Comparison of ENCODE assay signal across 1 cellular context in the genomic region with DNA sequence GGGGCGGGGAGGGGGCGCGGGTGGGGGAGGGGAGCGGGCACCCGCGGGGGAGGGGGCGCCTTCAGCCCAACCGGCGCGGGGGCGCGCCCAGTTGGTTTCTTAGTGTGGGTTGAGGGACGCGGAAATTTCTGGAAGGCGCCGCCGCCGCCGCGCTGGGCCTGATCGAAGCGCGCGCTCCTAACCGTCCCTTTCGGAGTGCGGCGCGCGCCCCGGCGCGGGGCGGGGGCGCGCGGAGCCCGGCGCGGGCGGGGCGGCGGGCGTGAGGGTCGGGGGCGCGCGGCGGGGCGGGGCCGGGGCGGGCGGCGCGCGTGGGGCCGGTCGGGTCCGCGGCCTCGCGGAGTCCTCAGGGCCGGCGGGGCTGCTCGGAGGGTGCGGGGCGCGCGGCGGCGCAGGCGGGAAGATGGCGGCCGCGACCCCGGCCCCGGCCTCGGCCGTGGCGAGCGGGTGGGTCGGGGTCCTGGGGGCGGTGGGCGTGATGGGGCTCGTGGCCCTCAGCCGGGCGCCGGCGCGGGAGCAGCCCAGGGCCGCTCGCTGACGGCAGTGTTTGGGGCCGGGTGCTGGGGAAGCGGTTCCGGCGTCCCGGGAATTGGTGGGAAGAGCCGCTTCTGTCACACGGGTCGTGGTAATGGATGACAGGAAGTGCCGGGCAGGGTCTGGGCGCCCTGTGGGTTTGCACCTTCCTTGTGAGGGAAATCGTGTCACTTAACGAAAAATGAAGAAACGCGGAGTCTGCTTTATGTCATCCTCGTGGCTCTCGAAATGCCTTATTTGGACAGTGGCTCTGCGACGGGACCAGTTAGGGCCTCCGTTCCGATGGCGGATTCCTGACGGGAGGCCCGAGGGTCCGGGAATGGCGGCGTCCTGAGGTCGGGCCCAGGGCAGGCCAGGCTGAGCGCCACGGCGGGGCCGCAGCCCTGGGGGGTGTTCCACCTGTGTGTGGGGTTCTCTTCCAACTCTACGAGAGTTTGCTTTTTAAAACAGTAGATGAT.
TF ChIP-seq lines count a peak whose summit lies in the region.

No MANE protein-coding gene starts in this region.

TF ChIP-seq in K562, 482 proteins besides CTCF, POLR2A, EP300 and RAD21 (continued from another document and continues in another):
- TF ChIP-seq, protein P1, sequence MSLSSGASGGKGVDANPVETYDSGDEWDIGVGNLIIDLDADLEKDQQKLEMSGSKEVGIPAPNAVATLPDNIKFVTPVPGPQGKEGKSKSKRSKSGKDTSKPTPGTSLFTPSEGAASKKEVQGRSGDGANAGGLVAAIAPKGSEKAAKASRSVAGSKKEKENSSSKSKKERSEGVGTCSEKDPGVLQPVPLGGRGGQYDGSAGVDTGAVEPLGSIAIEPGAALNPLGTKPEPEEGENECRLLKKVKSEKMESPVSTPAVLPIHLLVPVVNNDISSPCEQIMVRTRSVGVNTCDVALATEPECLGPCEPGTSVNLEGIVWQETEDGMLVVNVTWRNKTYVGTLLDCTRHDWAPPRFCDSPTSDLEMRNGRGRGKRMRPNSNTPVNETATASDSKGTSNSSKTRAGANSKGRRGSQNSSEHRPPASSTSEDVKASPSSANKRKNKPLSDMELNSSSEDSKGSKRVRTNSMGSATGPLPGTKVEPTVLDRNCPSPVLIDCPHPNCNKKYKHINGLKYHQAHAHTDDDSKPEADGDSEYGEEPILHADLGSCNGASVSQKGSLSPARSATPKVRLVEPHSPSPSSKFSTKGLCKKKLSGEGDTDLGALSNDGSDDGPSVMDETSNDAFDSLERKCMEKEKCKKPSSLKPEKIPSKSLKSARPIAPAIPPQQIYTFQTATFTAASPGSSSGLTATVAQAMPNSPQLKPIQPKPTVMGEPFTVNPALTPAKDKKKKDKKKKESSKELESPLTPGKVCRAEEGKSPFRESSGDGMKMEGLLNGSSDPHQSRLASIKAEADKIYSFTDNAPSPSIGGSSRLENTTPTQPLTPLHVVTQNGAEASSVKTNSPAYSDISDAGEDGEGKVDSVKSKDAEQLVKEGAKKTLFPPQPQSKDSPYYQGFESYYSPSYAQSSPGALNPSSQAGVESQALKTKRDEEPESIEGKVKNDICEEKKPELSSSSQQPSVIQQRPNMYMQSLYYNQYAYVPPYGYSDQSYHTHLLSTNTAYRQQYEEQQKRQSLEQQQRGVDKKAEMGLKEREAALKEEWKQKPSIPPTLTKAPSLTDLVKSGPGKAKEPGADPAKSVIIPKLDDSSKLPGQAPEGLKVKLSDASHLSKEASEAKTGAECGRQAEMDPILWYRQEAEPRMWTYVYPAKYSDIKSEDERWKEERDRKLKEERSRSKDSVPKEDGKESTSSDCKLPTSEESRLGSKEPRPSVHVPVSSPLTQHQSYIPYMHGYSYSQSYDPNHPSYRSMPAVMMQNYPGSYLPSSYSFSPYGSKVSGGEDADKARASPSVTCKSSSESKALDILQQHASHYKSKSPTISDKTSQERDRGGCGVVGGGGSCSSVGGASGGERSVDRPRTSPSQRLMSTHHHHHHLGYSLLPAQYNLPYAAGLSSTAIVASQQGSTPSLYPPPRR (CRISPR knock-in tag; IDR thresholded peaks at IDR 0.05; ENCODE audit: borderline replicate concordance), result no peak
- TF ChIP-seq, protein P2, sequence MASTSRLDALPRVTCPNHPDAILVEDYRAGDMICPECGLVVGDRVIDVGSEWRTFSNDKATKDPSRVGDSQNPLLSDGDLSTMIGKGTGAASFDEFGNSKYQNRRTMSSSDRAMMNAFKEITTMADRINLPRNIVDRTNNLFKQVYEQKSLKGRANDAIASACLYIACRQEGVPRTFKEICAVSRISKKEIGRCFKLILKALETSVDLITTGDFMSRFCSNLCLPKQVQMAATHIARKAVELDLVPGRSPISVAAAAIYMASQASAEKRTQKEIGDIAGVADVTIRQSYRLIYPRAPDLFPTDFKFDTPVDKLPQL (IDR thresholded peaks at IDR 0.05; ENCODE audit: extremely low read depth, insufficient read length), result no peak
- TF ChIP-seq TCF7L2 (IDR thresholded peaks at IDR 0.05; ENCODE audit: low read depth, low read length) (no peak), ZNF224 (CRISPR knock-in tag; IDR thresholded peaks at IDR 0.05) (no peak), RUNX1 (IDR thresholded peaks at IDR 0.05; ENCODE audit: low read depth) (no peak), TBL1XR1 (IDR thresholded peaks at IDR 0.05; ENCODE audit: low read length in 2 of 2) (no peak), SRF (CRISPR knock-in tag; IDR thresholded peaks at IDR 0.05) (peak; percentile 80 to 94), HDAC1 (IDR thresholded peaks at IDR 0.05) (peak in 1 of 2 experiments; percentile 75; a peak in 2 of 4 replicates), DNMT1 (IDR thresholded peaks at IDR 0.05) (no peak), NR1H2 (CRISPR knock-in tag; IDR thresholded peaks at IDR 0.05) (no peak), TGIF2 (CRISPR knock-in tag; IDR thresholded peaks at IDR 0.05) (no peak), PYGO2 (tag; IDR thresholded peaks at IDR 0.05) (no peak), GTF2F1 (IDR thresholded peaks at IDR 0.05; ENCODE audit: low read depth, low read length) (no peak), HCFC1 (IDR thresholded peaks at IDR 0.05; ENCODE audit: low read depth, low read length) (no peak), STAG1 (CRISPR knock-in tag; IDR thresholded peaks at IDR 0.05; ENCODE audit: borderline replicate concordance) (no peak), TEAD2 (tag; IDR thresholded peaks at IDR 0.05) (no peak), TRIM24 (IDR thresholded peaks at IDR 0.05) (no peak), NELFE (IDR thresholded peaks at IDR 0.05; ENCODE audit: insufficient read depth, insufficient read length) (no peak), RBM39 (optimal IDR thresholded peaks at IDR 0.05; ENCODE audit: low read depth, low read length) (no peak), ZNF76 (CRISPR knock-in tag; IDR thresholded peaks at IDR 0.05; ENCODE audit: borderline replicate concordance) (peak; percentile 42; the same call in 1 of the 2 replicates), ZNF143 (CRISPR knock-in tag; IDR thresholded peaks at IDR 0.05) (no peak), ZNF707 (CRISPR knock-in tag; conservative IDR thresholded peaks at IDR 0.05) (no peak; the same call in 1 of the 2 replicates), MIER1 (IDR thresholded peaks at IDR 0.05; ENCODE audit: low read depth) (no peak), RBM34 (IDR thresholded peaks at IDR 0.05; ENCODE audit: borderline replicate concordance, insufficient read depth, low read length) (no peak), ZFP30 (CRISPR knock-in tag; IDR thresholded peaks at IDR 0.05; ENCODE audit: borderline replicate concordance) (no peak), MTA3 (IDR thresholded peaks at IDR 0.05; ENCODE audit: borderline replicate concordance) (0 out of 2 replicates have a peak, but pooled peaks have one; percentile 70), MYNN (IDR thresholded peaks at IDR 0.05) (no peak), MYNN (CRISPR knock-in tag; IDR thresholded peaks at IDR 0.05) (no peak)
- TF ChIP-seq, protein P3, sequence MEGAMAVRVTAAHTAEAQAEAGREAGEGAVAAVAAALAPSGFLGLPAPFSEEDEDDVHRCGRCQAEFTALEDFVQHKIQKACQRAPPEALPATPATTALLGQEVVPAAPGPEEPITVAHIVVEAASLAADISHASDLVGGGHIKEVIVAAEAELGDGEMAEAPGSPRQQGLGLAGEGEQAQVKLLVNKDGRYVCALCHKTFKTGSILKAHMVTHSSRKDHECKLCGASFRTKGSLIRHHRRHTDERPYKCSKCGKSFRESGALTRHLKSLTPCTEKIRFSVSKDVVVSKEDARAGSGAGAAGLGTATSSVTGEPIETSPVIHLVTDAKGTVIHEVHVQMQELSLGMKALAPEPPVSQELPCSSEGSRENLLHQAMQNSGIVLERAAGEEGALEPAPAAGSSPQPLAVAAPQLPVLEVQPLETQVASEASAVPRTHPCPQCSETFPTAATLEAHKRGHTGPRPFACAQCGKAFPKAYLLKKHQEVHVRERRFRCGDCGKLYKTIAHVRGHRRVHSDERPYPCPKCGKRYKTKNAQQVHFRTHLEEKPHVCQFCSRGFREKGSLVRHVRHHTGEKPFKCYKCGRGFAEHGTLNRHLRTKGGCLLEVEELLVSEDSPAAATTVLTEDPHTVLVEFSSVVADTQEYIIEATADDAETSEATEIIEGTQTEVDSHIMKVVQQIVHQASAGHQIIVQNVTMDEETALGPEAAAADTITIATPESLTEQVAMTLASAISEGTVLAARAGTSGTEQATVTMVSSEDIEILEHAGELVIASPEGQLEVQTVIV (CRISPR knock-in tag; IDR thresholded peaks at IDR 0.05; ENCODE audit: borderline replicate concordance), result no peak; the same call in 1 of the 2 replicates
- TF ChIP-seq, protein P4, sequence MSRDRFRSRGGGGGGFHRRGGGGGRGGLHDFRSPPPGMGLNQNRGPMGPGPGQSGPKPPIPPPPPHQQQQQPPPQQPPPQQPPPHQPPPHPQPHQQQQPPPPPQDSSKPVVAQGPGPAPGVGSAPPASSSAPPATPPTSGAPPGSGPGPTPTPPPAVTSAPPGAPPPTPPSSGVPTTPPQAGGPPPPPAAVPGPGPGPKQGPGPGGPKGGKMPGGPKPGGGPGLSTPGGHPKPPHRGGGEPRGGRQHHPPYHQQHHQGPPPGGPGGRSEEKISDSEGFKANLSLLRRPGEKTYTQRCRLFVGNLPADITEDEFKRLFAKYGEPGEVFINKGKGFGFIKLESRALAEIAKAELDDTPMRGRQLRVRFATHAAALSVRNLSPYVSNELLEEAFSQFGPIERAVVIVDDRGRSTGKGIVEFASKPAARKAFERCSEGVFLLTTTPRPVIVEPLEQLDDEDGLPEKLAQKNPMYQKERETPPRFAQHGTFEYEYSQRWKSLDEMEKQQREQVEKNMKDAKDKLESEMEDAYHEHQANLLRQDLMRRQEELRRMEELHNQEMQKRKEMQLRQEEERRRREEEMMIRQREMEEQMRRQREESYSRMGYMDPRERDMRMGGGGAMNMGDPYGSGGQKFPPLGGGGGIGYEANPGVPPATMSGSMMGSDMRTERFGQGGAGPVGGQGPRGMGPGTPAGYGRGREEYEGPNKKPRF (IDR thresholded peaks at IDR 0.05; ENCODE audit: low read depth, low read length), result no peak
- TF ChIP-seq, protein P5, sequence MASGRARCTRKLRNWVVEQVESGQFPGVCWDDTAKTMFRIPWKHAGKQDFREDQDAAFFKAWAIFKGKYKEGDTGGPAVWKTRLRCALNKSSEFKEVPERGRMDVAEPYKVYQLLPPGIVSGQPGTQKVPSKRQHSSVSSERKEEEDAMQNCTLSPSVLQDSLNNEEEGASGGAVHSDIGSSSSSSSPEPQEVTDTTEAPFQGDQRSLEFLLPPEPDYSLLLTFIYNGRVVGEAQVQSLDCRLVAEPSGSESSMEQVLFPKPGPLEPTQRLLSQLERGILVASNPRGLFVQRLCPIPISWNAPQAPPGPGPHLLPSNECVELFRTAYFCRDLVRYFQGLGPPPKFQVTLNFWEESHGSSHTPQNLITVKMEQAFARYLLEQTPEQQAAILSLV (tag; IDR thresholded peaks at IDR 0.05), result no peak
- TF ChIP-seq, protein P6, sequence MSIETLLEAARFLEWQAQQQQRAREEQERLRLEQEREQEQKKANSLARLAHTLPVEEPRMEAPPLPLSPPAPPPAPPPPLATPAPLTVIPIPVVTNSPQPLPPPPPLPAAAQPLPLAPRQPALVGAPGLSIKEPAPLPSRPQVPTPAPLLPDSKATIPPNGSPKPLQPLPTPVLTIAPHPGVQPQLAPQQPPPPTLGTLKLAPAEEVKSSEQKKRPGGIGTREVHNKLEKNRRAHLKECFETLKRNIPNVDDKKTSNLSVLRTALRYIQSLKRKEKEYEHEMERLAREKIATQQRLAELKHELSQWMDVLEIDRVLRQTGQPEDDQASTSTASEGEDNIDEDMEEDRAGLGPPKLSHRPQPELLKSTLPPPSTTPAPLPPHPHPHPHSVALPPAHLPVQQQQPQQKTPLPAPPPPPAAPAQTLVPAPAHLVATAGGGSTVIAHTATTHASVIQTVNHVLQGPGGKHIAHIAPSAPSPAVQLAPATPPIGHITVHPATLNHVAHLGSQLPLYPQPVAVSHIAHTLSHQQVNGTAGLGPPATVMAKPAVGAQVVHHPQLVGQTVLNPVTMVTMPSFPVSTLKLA (conservative IDR thresholded peaks at IDR 0.05), result peak in 1 of 2 experiments; percentile 63; a peak in 2 of 4 replicates
- TF ChIP-seq, protein P7, sequence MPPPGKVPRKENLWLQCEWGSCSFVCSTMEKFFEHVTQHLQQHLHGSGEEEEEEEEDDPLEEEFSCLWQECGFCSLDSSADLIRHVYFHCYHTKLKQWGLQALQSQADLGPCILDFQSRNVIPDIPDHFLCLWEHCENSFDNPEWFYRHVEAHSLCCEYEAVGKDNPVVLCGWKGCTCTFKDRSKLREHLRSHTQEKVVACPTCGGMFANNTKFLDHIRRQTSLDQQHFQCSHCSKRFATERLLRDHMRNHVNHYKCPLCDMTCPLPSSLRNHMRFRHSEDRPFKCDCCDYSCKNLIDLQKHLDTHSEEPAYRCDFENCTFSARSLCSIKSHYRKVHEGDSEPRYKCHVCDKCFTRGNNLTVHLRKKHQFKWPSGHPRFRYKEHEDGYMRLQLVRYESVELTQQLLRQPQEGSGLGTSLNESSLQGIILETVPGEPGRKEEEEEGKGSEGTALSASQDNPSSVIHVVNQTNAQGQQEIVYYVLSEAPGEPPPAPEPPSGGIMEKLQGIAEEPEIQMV (tag; conservative IDR thresholded peaks at IDR 0.05; ENCODE audit: low read depth), result no peak
- TF ChIP-seq, protein P8, sequence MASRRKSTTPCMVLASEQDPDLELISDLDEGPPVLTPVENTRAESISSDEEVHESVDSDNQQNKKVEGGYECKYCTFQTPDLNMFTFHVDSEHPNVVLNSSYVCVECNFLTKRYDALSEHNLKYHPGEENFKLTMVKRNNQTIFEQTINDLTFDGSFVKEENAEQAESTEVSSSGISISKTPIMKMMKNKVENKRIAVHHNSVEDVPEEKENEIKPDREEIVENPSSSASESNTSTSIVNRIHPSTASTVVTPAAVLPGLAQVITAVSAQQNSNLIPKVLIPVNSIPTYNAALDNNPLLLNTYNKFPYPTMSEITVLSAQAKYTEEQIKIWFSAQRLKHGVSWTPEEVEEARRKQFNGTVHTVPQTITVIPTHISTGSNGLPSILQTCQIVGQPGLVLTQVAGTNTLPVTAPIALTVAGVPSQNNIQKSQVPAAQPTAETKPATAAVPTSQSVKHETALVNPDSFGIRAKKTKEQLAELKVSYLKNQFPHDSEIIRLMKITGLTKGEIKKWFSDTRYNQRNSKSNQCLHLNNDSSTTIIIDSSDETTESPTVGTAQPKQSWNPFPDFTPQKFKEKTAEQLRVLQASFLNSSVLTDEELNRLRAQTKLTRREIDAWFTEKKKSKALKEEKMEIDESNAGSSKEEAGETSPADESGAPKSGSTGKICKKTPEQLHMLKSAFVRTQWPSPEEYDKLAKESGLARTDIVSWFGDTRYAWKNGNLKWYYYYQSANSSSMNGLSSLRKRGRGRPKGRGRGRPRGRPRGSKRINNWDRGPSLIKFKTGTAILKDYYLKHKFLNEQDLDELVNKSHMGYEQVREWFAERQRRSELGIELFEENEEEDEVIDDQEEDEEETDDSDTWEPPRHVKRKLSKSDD (conservative IDR thresholded peaks at IDR 0.05; ENCODE audit: low read length), result no peak
- TF ChIP-seq, protein P9, sequence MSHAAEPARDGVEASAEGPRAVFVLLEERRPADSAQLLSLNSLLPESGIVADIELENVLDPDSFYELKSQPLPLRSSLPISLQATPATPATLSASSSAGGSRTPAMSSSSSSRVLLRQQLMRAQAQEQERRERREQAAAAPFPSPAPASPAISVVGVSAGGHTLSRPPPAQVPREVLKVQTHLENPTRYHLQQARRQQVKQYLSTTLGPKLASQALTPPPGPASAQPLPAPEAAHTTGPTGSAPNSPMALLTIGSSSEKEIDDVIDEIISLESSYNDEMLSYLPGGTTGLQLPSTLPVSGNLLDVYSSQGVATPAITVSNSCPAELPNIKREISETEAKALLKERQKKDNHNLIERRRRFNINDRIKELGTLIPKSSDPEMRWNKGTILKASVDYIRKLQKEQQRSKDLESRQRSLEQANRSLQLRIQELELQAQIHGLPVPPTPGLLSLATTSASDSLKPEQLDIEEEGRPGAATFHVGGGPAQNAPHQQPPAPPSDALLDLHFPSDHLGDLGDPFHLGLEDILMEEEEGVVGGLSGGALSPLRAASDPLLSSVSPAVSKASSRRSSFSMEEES (CRISPR knock-in tag; IDR thresholded peaks at IDR 0.05), result peak; percentile 14; the same call in 1 of the 2 replicates
